Comparison of ENCODE assay signal across 1 cellular context in the genomic region with DNA sequence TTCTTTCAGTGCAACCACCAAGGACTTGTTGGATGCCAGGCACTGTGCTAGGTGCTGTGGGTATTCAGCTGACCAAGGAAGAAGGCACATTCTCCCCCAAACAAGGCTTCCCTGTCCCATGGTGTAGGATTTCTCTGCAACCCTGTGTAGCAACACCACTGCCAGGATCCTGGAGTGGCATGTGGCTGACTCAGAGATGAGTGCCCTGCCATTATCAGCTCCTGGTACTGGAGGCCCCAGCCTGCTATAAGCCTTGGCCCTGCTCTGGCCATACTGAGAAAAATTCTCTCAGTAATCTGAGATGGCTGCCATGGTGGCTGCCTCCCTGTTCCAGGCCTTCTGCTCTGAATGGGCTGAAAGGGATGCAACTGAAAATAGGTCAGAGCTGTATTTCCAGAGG.
TF ChIP-seq lines count a peak whose summit lies in the region.

No MANE protein-coding gene starts in this region.

TF ChIP-seq in H1, 55 proteins besides CTCF, POLR2A, EP300 and RAD21:
- no peak for TF ChIP-seq SP4 (IDR thresholded peaks at IDR 0.05; ENCODE audit: low read length)
- no peak for TF ChIP-seq HDAC6 (IDR thresholded peaks at IDR 0.05; ENCODE audit: low read depth, low read length)
- no peak for TF ChIP-seq SP2 (IDR thresholded peaks at IDR 0.05; ENCODE audit: low read length)
